In genomic region chr2:217512259-217512658, GRCh38 we compare ENCODE assay signal across 18 cellular contexts.
"Had no signal": no experiment of that assay in that cellular context is flagged by ENCODE, and none has a peak within 500 bp of the region (broad histone marks: within the 10 kb centered on the region; RNA-seq: fewer than 3 reads in every experiment).

No MANE protein-coding gene starts in this region.

- H3K36me3 ChIP-seq: vagina had no signal

- H3K9me3 ChIP-seq: body of pancreas, testis, vagina had no signal

- H3K27me3 Mint-ChIP-seq: type B pancreatic cell had no signal

- H3K27me3 ChIP-seq: body of pancreas, foreskin keratinocyte, testis, vagina had no signal

- H3K9me3 Mint-ChIP-seq: activated CD4-positive, alpha-beta memory T cell treated with anti-CD3 and anti-CD28 coated beads, Interleukin-2, amount 10 ng/mL, durations not matched to agents 7 days and 5 days; activated CD4-positive, alpha-beta T cell treated with anti-CD3 and anti-CD28 coated beads, Interleukin-2, amount 10 ng/mL, durations not matched to agents 24 days and 14 days; activated naive CD4-positive, alpha-beta T cell treated with anti-CD3 and anti-CD28 coated beads, Interleukin-2, amount 10 ng/mL, durations not matched to agents 7 days and 5 days; activated T-cell treated with anti-CD3 and anti-CD28 coated beads, Interleukin-2, amount 50 U/mL, for 72 hours; natural killer cell; stimulated activated memory B cell treated with anti-CD40 and anti-IgM and Interleukin-4, amounts not matched to agents 10 μg/mL and 1 μg/mL and 100 μg/mL, for 72 hours; T-helper 1 cell treated with Interleukin-12 subunit alpha and Interleukin-12 subunit beta and Interleukin-4 antibody, amounts not matched to agents 30 μg/mL and 1 μg/mL, for 36 hours; type B pancreatic cell had no signal

- H3K27ac Mint-ChIP-seq: activated CD4-positive, alpha-beta memory T cell treated with anti-CD3 and anti-CD28 coated beads, Interleukin-2, amount 10 ng/mL, durations not matched to agents 7 days and 5 days; activated CD4-positive, alpha-beta T cell treated with anti-CD3 and anti-CD28 coated beads, Interleukin-2, amount 10 ng/mL, durations not matched to agents 24 days and 14 days; activated naive CD4-positive, alpha-beta T cell treated with anti-CD3 and anti-CD28 coated beads, Interleukin-2, amount 10 ng/mL, durations not matched to agents 7 days and 5 days; activated T-cell treated with anti-CD3 and anti-CD28 coated beads, Interleukin-2, amount 50 U/mL, for 72 hours; natural killer cell; stimulated activated memory B cell treated with anti-CD40 and anti-IgM and Interleukin-4, amounts not matched to agents 10 μg/mL and 1 μg/mL and 100 μg/mL, for 72 hours; T-helper 1 cell treated with Interleukin-12 subunit alpha and Interleukin-12 subunit beta and Interleukin-4 antibody, amounts not matched to agents 30 μg/mL and 1 μg/mL, for 36 hours; type B pancreatic cell had no signal

- H3K4me1 ChIP-seq: foreskin keratinocyte had no signal

- H3K27ac ChIP-seq: body of pancreas, foreskin keratinocyte, vagina had no signal

- H3K4me3 Mint-ChIP-seq: activated CD4-positive, alpha-beta memory T cell treated with anti-CD3 and anti-CD28 coated beads, Interleukin-2, amount 10 ng/mL, durations not matched to agents 7 days and 5 days; activated CD4-positive, alpha-beta T cell treated with anti-CD3 and anti-CD28 coated beads, Interleukin-2, amount 10 ng/mL, durations not matched to agents 24 days and 14 days; activated naive CD4-positive, alpha-beta T cell treated with anti-CD3 and anti-CD28 coated beads, Interleukin-2, amount 10 ng/mL, durations not matched to agents 7 days and 5 days; activated T-cell treated with anti-CD3 and anti-CD28 coated beads, Interleukin-2, amount 50 U/mL, for 72 hours; natural killer cell; stimulated activated memory B cell treated with anti-CD40 and anti-IgM and Interleukin-4, amounts not matched to agents 10 μg/mL and 1 μg/mL and 100 μg/mL, for 72 hours; T-helper 1 cell treated with Interleukin-12 subunit alpha and Interleukin-12 subunit beta and Interleukin-4 antibody, amounts not matched to agents 30 μg/mL and 1 μg/mL, for 36 hours; type B pancreatic cell had no signal

- H3K36me3 Mint-ChIP-seq: activated naive CD4-positive, alpha-beta T cell treated with anti-CD3 and anti-CD28 coated beads, Interleukin-2, amount 10 ng/mL, durations not matched to agents 7 days and 5 days; natural killer cell; stimulated activated memory B cell treated with anti-CD40 and anti-IgM and Interleukin-4, amounts not matched to agents 10 μg/mL and 1 μg/mL and 100 μg/mL, for 72 hours; type B pancreatic cell had no signal

- DNase-seq: activated CD4-positive, alpha-beta memory T cell treated with anti-CD3 and anti-CD28 coated beads, Interleukin-2, amount 10 ng/mL, durations not matched to agents 7 days and 5 days; activated CD4-positive, alpha-beta T cell treated with anti-CD3 and anti-CD28 coated beads, Interleukin-2, amount 10 ng/mL, durations not matched to agents 24 days and 14 days; activated effector memory CD4-positive, alpha-beta T cell treated with Interleukin-2 at 50 U/mL for 16 hours; activated naive CD4-positive, alpha-beta T cell treated with anti-CD3 and anti-CD28 coated beads, Interleukin-2, amount 10 ng/mL, durations not matched to agents 7 days and 5 days; activated T-cell treated with anti-CD3 and anti-CD28 coated beads, Interleukin-2, amount 50 U/mL, for 72 hours; anterior cingulate cortex; body of pancreas; foreskin keratinocyte; kidney; natural killer cell; stimulated activated CD4-positive, alpha-beta T cell treated with anti-CD3 and anti-CD28 coated beads, Interleukin-15, amount 100 ng/mL, for 24 hours; testis had no signal

- H3K4me1 Mint-ChIP-seq: activated CD4-positive, alpha-beta memory T cell treated with anti-CD3 and anti-CD28 coated beads, Interleukin-2, amount 10 ng/mL, durations not matched to agents 7 days and 5 days; activated naive CD4-positive, alpha-beta T cell treated with anti-CD3 and anti-CD28 coated beads, Interleukin-2, amount 10 ng/mL, durations not matched to agents 7 days and 5 days had no signal

- H3K4me3 ChIP-seq: body of pancreas, lung, smooth muscle cell, testis, vagina had no signal
